In the genomic region with DNA sequence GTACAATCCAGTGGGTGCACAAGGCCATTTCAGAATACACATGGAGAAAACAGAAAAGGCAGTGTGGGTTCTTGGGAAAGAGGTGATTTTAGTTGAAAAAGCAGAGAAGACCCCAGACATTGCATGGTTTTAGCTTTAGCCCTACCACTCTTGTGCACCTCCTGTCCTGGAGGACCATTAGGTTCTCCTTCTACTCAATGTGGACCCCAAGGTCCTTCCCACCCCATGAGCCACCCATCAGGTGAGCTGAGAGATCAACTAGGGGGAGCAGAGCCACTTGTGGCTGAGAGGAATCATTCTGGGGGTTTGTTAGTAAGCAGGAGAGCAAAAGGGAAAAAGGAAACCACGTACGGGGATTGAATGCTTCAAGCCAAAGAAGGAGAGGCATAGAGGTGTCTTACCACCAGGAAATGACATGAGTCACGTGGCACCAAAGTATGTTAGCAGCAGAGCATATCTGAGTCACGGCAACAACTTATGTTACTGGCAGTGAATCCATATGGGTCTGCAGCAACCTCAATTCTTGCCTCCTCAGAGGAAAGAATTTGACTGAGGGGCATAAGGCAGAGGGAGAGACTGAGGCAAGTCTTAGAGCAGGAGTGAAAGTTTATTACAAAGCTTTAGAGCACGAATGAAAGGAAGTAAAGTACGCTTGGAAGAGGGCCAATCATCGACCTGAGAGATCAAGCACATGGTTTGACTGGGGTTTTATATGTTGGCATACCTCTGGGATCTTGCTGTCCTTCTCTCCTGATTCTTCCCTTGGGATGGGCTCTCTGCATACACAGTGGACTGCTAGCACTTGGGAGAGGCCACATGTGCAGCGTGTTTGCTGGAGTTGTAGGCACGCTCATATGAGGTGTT, we compare ENCODE assay signal across 9 cellular contexts.
DNase-seq lines count a peak whose midpoint lies in the region; ATAC-seq lines count a peak whose summit lies in the region.
"Had no signal": no experiment of that assay in that cellular context is flagged by ENCODE, and none has a peak within 500 bp of the region (broad histone marks: within the 10 kb centered on the region; RNA-seq: fewer than 3 reads in every experiment).

No MANE protein-coding gene starts in this region.

- peaks cover 13% of the 10 kb centered on the region for H3K4me1 Mint-ChIP-seq in T-helper 17 cell
- H3K4me1 Mint-ChIP-seq in stimulated activated memory B cell treated with anti-CD40 and anti-IgM and Interleukin-4, amounts not matched to agents 10 μg/mL and 1 μg/mL and 100 μg/mL, for 72 hours: peaks cover 19% of the 10 kb centered on the region

- peaks cover 2% of the 10 kb centered on the region for H3K36me3 Mint-ChIP-seq in T-helper 17 cell (ENCODE audit: low read depth)
- H3K36me3 Mint-ChIP-seq in stimulated activated memory B cell treated with anti-CD40 and anti-IgM and Interleukin-4, amounts not matched to agents 10 μg/mL and 1 μg/mL and 100 μg/mL, for 72 hours: no peaks in the 10 kb centered on the region

- peak overlapping the region; percentile 68 for H3K27ac Mint-ChIP-seq in T-helper 17 cell
- H3K27ac Mint-ChIP-seq in stimulated activated memory B cell treated with anti-CD40 and anti-IgM and Interleukin-4, amounts not matched to agents 10 μg/mL and 1 μg/mL and 100 μg/mL, for 72 hours: no peak overlapping the region
- H3K27ac Mint-ChIP-seq: dendritic cell treated with granulocyte-macrophage colony-stimulating factor and Interleukin-4, amounts not matched to agents 40 ng/mL and 50 ng/mL, for 4 days had no signal

- intact Hi-C loops in head of caudate nucleus (cut with DNase I): no loop called here

- no peaks in the 10 kb centered on the region for H3K27me3 Mint-ChIP-seq in T-helper 17 cell
- H3K27me3 Mint-ChIP-seq in stimulated activated memory B cell treated with anti-CD40 and anti-IgM and Interleukin-4, amounts not matched to agents 10 μg/mL and 1 μg/mL and 100 μg/mL, for 72 hours: no peaks in the 10 kb centered on the region

- ATAC-seq in T-helper 17 cell (peak; percentile 82), esophagus mucosa (peak; percentile 88), HG02678 (IDR thresholded peaks at IDR 0.05; ENCODE audit: unreplicated experiment) (no peak), GM18907 (IDR thresholded peaks at IDR 0.05; ENCODE audit: unreplicated experiment) (no peak)
- ATAC-seq in stimulated activated memory B cell treated with anti-CD40 and anti-IgM and Interleukin-4, amounts not matched to agents 10 μg/mL and 1 μg/mL and 100 μg/mL, for 72 hours: peak; percentile 56

- DNase-seq in NCI-H2107 treated with DMSO at 0.1 percent for 48 hours (lab: John Stamatoyannopoulos, UW; ENCODE audit: unreplicated experiment): peak; percentile 23
- no peak for DNase-seq in NCI-H2107 (lab: John Stamatoyannopoulos, UW)
- DNase-seq in T-helper 17 cell: no peak
- no peak for DNase-seq in head of caudate nucleus

- H3K4me3 Mint-ChIP-seq in T-helper 17 cell: no peak overlapping the region
- H3K4me3 Mint-ChIP-seq in stimulated activated memory B cell treated with anti-CD40 and anti-IgM and Interleukin-4, amounts not matched to agents 10 μg/mL and 1 μg/mL and 100 μg/mL, for 72 hours: peak overlapping the region; percentile 17
- H3K4me3 Mint-ChIP-seq: dendritic cell treated with granulocyte-macrophage colony-stimulating factor and Interleukin-4, amounts not matched to agents 40 ng/mL and 50 ng/mL, for 4 days had no signal

- no peaks in the 10 kb centered on the region for H3K9me3 ChIP-seq in T-helper 17 cell (ENCODE audit: control insufficient read depth, low read length, poor library complexity, severe bottlenecking)

- H3K9me3 Mint-ChIP-seq in stimulated activated memory B cell treated with anti-CD40 and anti-IgM and Interleukin-4, amounts not matched to agents 10 μg/mL and 1 μg/mL and 100 μg/mL, for 72 hours: no peaks in the 10 kb centered on the region
- H3K9me3 Mint-ChIP-seq: dendritic cell treated with granulocyte-macrophage colony-stimulating factor and Interleukin-4, amounts not matched to agents 40 ng/mL and 50 ng/mL, for 4 days had no signal

Comparison
In these comparisons a context has a peak if more than half of its experiments do, and no peak if none do; other contexts are left out.
1. ATAC-seq: peak in T-helper 17 cell (single experiment), esophagus mucosa (single experiment) and stimulated activated memory B cell treated with anti-CD40 and anti-IgM and Interleukin-4, amounts not matched to agents 10 μg/mL and 1 μg/mL and 100 μg/mL, for 72 hours (single experiment); none in HG02678 (single experiment) and GM18907 (single experiment).